ENCODE assay signal across 18 cellular contexts in the genomic region with DNA sequence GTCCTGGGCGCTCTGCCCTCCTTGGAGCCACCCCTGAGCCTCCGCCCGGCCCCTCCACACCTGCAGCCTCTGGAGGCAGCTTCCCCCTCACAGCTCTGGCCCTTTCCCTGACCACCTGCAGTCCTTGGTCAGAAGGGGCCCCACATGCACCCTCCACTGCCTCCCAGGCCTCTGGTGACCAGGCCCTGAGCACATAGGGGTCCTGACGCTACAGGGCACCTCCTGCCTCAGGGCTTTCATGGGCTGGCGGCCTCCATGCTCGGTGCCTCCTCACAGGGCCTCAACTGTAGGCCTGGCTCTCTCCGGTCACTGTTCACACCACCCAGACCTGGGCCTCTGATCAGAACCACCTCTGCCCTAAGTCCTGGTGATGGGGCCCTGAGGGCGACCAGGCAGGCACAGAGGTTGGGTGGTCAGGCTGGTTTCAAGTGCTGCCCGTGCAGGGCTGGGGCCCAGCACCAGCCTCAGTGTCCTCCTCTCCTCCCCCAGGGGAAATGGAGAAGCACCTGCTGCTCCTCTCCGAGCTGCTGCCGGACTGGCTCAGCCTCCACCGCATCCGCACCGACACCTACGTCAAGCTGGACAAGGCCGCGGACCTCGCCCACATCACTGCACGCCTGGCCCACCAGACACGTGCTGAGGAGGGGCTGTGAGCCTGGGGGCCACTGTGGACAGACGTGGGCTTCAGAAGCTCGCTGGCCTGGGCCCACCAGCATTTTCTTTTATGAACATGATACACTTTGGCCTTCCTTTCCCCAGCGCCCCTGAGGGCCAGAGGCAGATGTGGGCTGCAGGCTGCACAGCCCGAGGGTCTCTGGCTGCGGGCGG. TPM values are rescaled to one million over a fixed set of nuclear protein-coding genes. Genes with fewer than 3 reads are reported as not detected.
A peak's percentile ranks its signal among the peaks of the same experiment; 100 is the strongest.
DNase-seq lines count a peak whose midpoint lies in the region; ATAC-seq and TF ChIP-seq lines count a peak whose summit lies in the region.
"Had no signal": no experiment of that assay in that cellular context is flagged by ENCODE, and none has a peak within 500 bp of the region (broad histone marks: within the 10 kb centered on the region; RNA-seq: fewer than 3 reads in every experiment).

No MANE protein-coding gene starts in this region.

- H3K27me3 Mint-ChIP-seq in T-helper 1 cell treated with Interleukin-12 subunit alpha and Interleukin-12 subunit beta and Interleukin-4 antibody, amounts not matched to agents 30 μg/mL and 1 μg/mL, for 36 hours (ENCODE audit: low read depth), result no peaks in the 10 kb centered on the region
- H3K27me3 Mint-ChIP-seq in T-helper 17 cell (no peaks in the 10 kb centered on the region), glutamatergic neuron (ENCODE audit: unreplicated experiment) (peaks cover 1% of the 10 kb centered on the region)
- H3K27me3 Mint-ChIP-seq: activated B cell treated with CpG ODN at 0.5 μM for 24 hours had no signal

- no peaks in the 10 kb centered on the region for H3K9me3 Mint-ChIP-seq in T-helper 1 cell treated with Interleukin-12 subunit alpha and Interleukin-12 subunit beta and Interleukin-4 antibody, amounts not matched to agents 30 μg/mL and 1 μg/mL, for 36 hours
- no peaks in the 10 kb centered on the region for H3K9me3 Mint-ChIP-seq in glutamatergic neuron (ENCODE audit: unreplicated experiment)
- H3K9me3 Mint-ChIP-seq: activated B cell treated with CpG ODN at 0.5 μM for 24 hours; CD8-positive, alpha-beta memory T cell had no signal

- peaks cover 70% of the 10 kb centered on the region for H4K20me1 ChIP-seq in DND-41 (ENCODE audit: insufficient read depth, low read length)

- peak overlapping the region; percentile 25 for H3K4me3 Mint-ChIP-seq in T-helper 1 cell treated with Interleukin-12 subunit alpha and Interleukin-12 subunit beta and Interleukin-4 antibody, amounts not matched to agents 30 μg/mL and 1 μg/mL, for 36 hours
- H3K4me3 Mint-ChIP-seq in T-helper 17 cell (no peak overlapping the region), glutamatergic neuron (ENCODE audit: unreplicated experiment) (no peak overlapping the region)
- H3K4me3 Mint-ChIP-seq: activated B cell treated with CpG ODN at 0.5 μM for 24 hours had no signal

- H3K9ac ChIP-seq in DND-41 (ENCODE audit: low read depth, low read length), result peak overlapping the region; percentile 90

- intact Hi-C loops in left ventricle myocardium inferior (cut with micrococcal nuclease), result no loop called here

- H3K36me3 Mint-ChIP-seq in T-helper 1 cell treated with Interleukin-12 subunit alpha and Interleukin-12 subunit beta and Interleukin-4 antibody, amounts not matched to agents 30 μg/mL and 1 μg/mL, for 36 hours (ENCODE audit: low read depth), result peaks cover 9% of the 10 kb centered on the region
- H3K36me3 Mint-ChIP-seq in T-helper 17 cell (ENCODE audit: low read depth) (no peaks in the 10 kb centered on the region), glutamatergic neuron (ENCODE audit: unreplicated experiment) (no peaks in the 10 kb centered on the region)

- H3K4me1 ChIP-seq in DND-41 (ENCODE audit: insufficient read depth, low read length) (peaks cover 76% of the 10 kb centered on the region), right atrium auricular region (peaks cover 0 to 46% of the 10 kb centered on the region in 2 donors), left ventricle myocardium inferior (peaks cover 51% of the 10 kb centered on the region)

- H3K27ac ChIP-seq in DND-41 (ENCODE audit: low read length) (no peak overlapping the region), right atrium auricular region (no peak overlapping the region), left ventricle myocardium inferior (replicated peaks) (no peak overlapping the region)
- H3K27ac ChIP-seq: brain microvascular endothelial cell, esophagus squamous epithelium, pancreas, PC-9 had no signal

- peaks cover 11% of the 10 kb centered on the region for H3K4me1 Mint-ChIP-seq in T-helper 1 cell treated with Interleukin-12 subunit alpha and Interleukin-12 subunit beta and Interleukin-4 antibody, amounts not matched to agents 30 μg/mL and 1 μg/mL, for 36 hours (ENCODE audit: low read depth)
- H3K4me1 Mint-ChIP-seq in T-helper 17 cell (peaks cover 14% of the 10 kb centered on the region), glutamatergic neuron (ENCODE audit: low read depth, unreplicated experiment) (no peaks in the 10 kb centered on the region)

- no peak for DNase-seq in T-helper 1 cell
- DNase-seq in DND-41, result no peak
- DNase-seq in T-helper 17 cell, result no peak
- no peak for DNase-seq in glutamatergic neuron
- no peak for DNase-seq in right atrium auricular region (ENCODE audit: low spot score)
- DNase-seq in left ventricle myocardium inferior, result no peak
- DNase-seq in D341Med (ENCODE audit: low spot score), result no peak
- DNase-seq: 8988T; activated B cell treated with CpG ODN at 0.5 μM for 24 hours; activated effector memory CD4-positive, alpha-beta T cell treated with anti-CD3 and anti-CD28 coated beads, Interleukin-2, amount 50 U/mL, for 16 hours; brain microvascular endothelial cell; CD8-positive, alpha-beta memory T cell; esophagus squamous epithelium; NCI-H526 treated with DMSO at 0.1 percent for 48 hours had no signal

- H3K79me2 ChIP-seq in DND-41 (ENCODE audit: insufficient read depth, low read length), result peaks cover 86% of the 10 kb centered on the region

- no peaks in the 10 kb centered on the region for H3K9me3 ChIP-seq in DND-41 (ENCODE audit: insufficient read depth, low read length, severe bottlenecking)
- H3K9me3 ChIP-seq in T-helper 17 cell (ENCODE audit: control insufficient read depth, low read length, poor library complexity, severe bottlenecking), result no peaks in the 10 kb centered on the region
- H3K9me3 ChIP-seq in right atrium auricular region, result no peaks in the 10 kb centered on the region
- no peaks in the 10 kb centered on the region for H3K9me3 ChIP-seq in left ventricle myocardium inferior (replicated peaks)
- H3K9me3 ChIP-seq: esophagus squamous epithelium, pancreas had no signal

- H3K4me2 ChIP-seq in DND-41 (ENCODE audit: insufficient read depth, low read length), result peak overlapping the region; percentile 87
- H3K4me2 ChIP-seq: PC-9, smooth muscle cell had no signal

- H3K27me3 ChIP-seq in DND-41 (ENCODE audit: insufficient read depth, low read length, poor library complexity) (no peaks in the 10 kb centered on the region), right atrium auricular region (no peaks in the 10 kb centered on the region), left ventricle myocardium inferior (ENCODE audit: low read depth) (no peaks in the 10 kb centered on the region)
- H3K27me3 ChIP-seq: brain microvascular endothelial cell, esophagus squamous epithelium, pancreas had no signal

- no peak overlapping the region for H3K27ac Mint-ChIP-seq in T-helper 1 cell treated with Interleukin-12 subunit alpha and Interleukin-12 subunit beta and Interleukin-4 antibody, amounts not matched to agents 30 μg/mL and 1 μg/mL, for 36 hours
- H3K27ac Mint-ChIP-seq in T-helper 17 cell, result peak overlapping the region; percentile 61
- H3K27ac Mint-ChIP-seq in glutamatergic neuron (ENCODE audit: unreplicated experiment), result peak overlapping the region; percentile 12
- H3K27ac Mint-ChIP-seq: activated B cell treated with CpG ODN at 0.5 μM for 24 hours had no signal

- H3K36me3 ChIP-seq in DND-41 (ENCODE audit: insufficient read depth, low read length) (peaks cover 69% of the 10 kb centered on the region), right atrium auricular region (peaks cover 10% of the 10 kb centered on the region), left ventricle myocardium inferior (peaks cover 11% of the 10 kb centered on the region)
- H3K36me3 ChIP-seq: pancreas had no signal

- no peak overlapping the region for H2AFZ ChIP-seq in DND-41 (ENCODE audit: low read depth, low read length)
- H2AFZ ChIP-seq: PC-9 had no signal

- TF ChIP-seq CTCF in DND-41 (IDR thresholded peaks at IDR 0.05; ENCODE audit: borderline replicate concordance, extremely low read depth, low read length, poor library complexity, severe bottlenecking), result no peak
- TF ChIP-seq CTCF in glutamatergic neuron (IDR thresholded peaks at IDR 0.05; ENCODE audit: partially characterized antibody, unreplicated experiment), result no peak
- no peak for TF ChIP-seq CTCF in right atrium auricular region (IDR thresholded peaks at IDR 0.05)
- no peak for TF ChIP-seq CTCF in left ventricle myocardium inferior (IDR thresholded peaks at IDR 0.05; ENCODE audit: borderline replicate concordance)

- peak overlapping the region in 1 of 2 experiments; percentile 2; a peak in 1 of 4 replicates for H3K4me3 ChIP-seq in DND-41 (ENCODE audit: low read depth in 1 of 2, low read length in 2 of 2)
- H3K4me3 ChIP-seq in right atrium auricular region, result no peak overlapping the region
- no peak overlapping the region for H3K4me3 ChIP-seq in left ventricle myocardium inferior
- H3K4me3 ChIP-seq: esophagus squamous epithelium, pancreas, PC-9, smooth muscle cell had no signal

- ATAC-seq in DND-41 (ENCODE audit: insufficient read depth, low read depth) (no peak), T-helper 17 cell (no peak)
- ATAC-seq: pancreas had no signal

RNA-seq across cellular contexts. Expression of a gene that starts 3.9 kb away (rescaled TPM):
- total RNA-seq in T-helper 17 cell (100 to 1,000 TPM; 130 to 158 TPM), glutamatergic neuron (ENCODE audit: unreplicated experiment) (54.4 TPM), right atrium auricular region (10 to 100 TPM; 50.6 to 90.4 TPM), left ventricle myocardium inferior (39.2 TPM)

RNA-seq across cellular contexts. Expression of a gene that starts 4.3 kb away (rescaled TPM):
- total RNA-seq in T-helper 17 cell, result 1 to 10 TPM in 1 of 2 donors, under 1 TPM in 1; 0.42 to 1.3 TPM
- total RNA-seq in glutamatergic neuron (ENCODE audit: unreplicated experiment), result 5.6 TPM
- total RNA-seq in right atrium auricular region, result 1 to 10 TPM in 1 of 2 donors, under 1 TPM in 1; 0.39 to 1.3 TPM
- total RNA-seq in left ventricle myocardium inferior, result 0.63 TPM

RNA-seq across cellular contexts. Expression of a gene that starts 22.8 kb away (rescaled TPM):
- total RNA-seq in T-helper 17 cell (100 to 1,000 TPM; 272 to 318 TPM), glutamatergic neuron (ENCODE audit: unreplicated experiment) (12.3 TPM), right atrium auricular region (10 to 100 TPM; 37.7 to 73.2 TPM), left ventricle myocardium inferior (17.1 TPM)

RNA-seq across cellular contexts. Expression of a gene that starts 48.9 kb away (rescaled TPM):
- total RNA-seq in T-helper 17 cell, result 10 to 100 TPM; 37.2 to 38.6 TPM
- total RNA-seq in glutamatergic neuron (ENCODE audit: unreplicated experiment), result 31.7 TPM
- 10 to 100 TPM; 12.6 to 18.8 TPM for total RNA-seq in right atrium auricular region
- total RNA-seq in left ventricle myocardium inferior, result 15.5 TPM

RNA-seq across cellular contexts. Expression of a gene that starts 49.1 kb away (rescaled TPM):
- total RNA-seq in T-helper 17 cell (10 to 100 TPM; 33.5 to 43.0 TPM), glutamatergic neuron (ENCODE audit: unreplicated experiment) (50.6 TPM), right atrium auricular region (10 to 100 TPM; 30.7 to 33.0 TPM), left ventricle myocardium inferior (52.7 TPM)
